ENCODE assay signal across 2 cellular contexts in the genomic region with DNA sequence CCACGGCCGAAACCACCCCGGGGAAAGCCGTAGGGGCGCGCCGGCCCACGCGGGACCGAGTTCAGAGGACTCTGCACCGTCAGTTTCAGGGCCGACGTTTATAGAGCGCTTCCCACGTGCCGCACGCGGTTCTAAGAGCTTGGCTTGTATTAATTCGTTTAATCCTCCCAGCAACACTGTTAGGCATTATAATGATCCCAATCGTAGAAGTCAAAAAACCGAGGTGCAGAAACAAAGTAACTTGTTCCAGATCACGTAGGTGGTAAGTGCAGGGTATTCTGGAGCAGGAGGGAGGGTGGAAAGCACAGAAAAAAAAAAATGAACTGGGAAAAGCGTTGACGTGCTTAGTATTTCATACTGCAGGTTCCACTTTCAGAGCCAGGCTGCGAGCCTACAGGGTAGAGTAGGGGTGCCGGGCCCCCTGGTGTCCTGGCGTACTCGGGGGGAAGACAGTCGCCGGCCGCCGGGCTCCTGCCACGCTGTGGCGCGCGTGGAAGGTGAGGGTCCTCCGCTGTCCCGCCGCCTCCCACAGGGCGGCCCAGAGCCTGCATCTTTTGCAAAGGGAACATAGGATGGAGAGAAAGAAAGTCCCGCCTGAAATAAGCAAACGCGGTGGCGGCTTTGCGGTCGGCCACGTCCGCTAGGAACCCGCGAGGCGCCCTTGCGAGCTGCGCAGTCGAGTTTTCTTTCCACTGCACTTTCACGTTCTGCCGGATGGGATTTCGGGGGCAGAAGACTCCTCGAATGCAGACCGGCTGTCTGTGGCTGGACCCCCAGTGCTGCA.
TF ChIP-seq lines count a peak whose summit lies in the region.

No MANE protein-coding gene starts in this region.

TF ChIP-seq in H1, 55 proteins besides CTCF, POLR2A, EP300 and RAD21:
- TF ChIP-seq MAFK (IDR thresholded peaks at IDR 0.05; ENCODE audit: low read depth, low read length): no peak
- TF ChIP-seq CBX8 (IDR thresholded peaks at IDR 0.05; ENCODE audit: borderline replicate concordance, low read depth, low read length): peak; percentile 96; the same call in 1 of the 2 replicates
- TF ChIP-seq CBX5 (IDR thresholded peaks at IDR 0.05; ENCODE audit: low read depth, low read length): no peak
- TF ChIP-seq CHD2 (IDR thresholded peaks at IDR 0.05; ENCODE audit: low read length): no peak
- no peak for TF ChIP-seq KDM5A (IDR thresholded peaks at IDR 0.05; ENCODE audit: low read length)
- TF ChIP-seq, protein P1, sequence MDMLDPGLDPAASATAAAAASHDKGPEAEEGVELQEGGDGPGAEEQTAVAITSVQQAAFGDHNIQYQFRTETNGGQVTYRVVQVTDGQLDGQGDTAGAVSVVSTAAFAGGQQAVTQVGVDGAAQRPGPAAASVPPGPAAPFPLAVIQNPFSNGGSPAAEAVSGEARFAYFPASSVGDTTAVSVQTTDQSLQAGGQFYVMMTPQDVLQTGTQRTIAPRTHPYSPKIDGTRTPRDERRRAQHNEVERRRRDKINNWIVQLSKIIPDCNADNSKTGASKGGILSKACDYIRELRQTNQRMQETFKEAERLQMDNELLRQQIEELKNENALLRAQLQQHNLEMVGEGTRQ (IDR thresholded peaks at IDR 0.05; ENCODE audit: low read length): no peak
- no peak for TF ChIP-seq SP2 (IDR thresholded peaks at IDR 0.05; ENCODE audit: low read length)
- no peak for TF ChIP-seq SIRT6 (IDR thresholded peaks at IDR 0.05; ENCODE audit: low read length)
- TF ChIP-seq EZH2 (IDR thresholded peaks at IDR 0.05; ENCODE audit: low read depth, low read length, severe bottlenecking): peak; percentile 44
- TF ChIP-seq RNF2 (IDR thresholded peaks at IDR 0.05; ENCODE audit: borderline replicate concordance, low read depth, low read length, missing control alignments, poor library complexity, severe bottlenecking): peak; percentile 97
- TF ChIP-seq SUZ12 (IDR thresholded peaks at IDR 0.05; ENCODE audit: low read length): peak; percentile 55
- TF ChIP-seq BACH1 (IDR thresholded peaks at IDR 0.05; ENCODE audit: low read length): no peak; the same call in 1 of the 2 replicates
- no peak for TF ChIP-seq ZNF274 (IDR thresholded peaks at IDR 0.05; ENCODE audit: borderline replicate concordance, extremely low read depth, low read length)
- no peak for TF ChIP-seq SP1 (IDR thresholded peaks at IDR 0.05; ENCODE audit: low read depth, low read length)
- TF ChIP-seq GTF2F1 (IDR thresholded peaks at IDR 0.05; ENCODE audit: borderline replicate concordance, low read depth, low read length): no peak
- TF ChIP-seq TBP (IDR thresholded peaks at IDR 0.05; ENCODE audit: low read depth, low read length): no peak
- no peak for TF ChIP-seq ASH2L (IDR thresholded peaks at IDR 0.05; ENCODE audit: low read length)

TF ChIP-seq in HEK293T, 16 proteins besides CTCF, POLR2A, EP300 and RAD21:
- TF ChIP-seq TARDBP (IDR thresholded peaks at IDR 0.05): no peak
